1 cellular context compared by ENCODE assay signal in the genomic region with DNA sequence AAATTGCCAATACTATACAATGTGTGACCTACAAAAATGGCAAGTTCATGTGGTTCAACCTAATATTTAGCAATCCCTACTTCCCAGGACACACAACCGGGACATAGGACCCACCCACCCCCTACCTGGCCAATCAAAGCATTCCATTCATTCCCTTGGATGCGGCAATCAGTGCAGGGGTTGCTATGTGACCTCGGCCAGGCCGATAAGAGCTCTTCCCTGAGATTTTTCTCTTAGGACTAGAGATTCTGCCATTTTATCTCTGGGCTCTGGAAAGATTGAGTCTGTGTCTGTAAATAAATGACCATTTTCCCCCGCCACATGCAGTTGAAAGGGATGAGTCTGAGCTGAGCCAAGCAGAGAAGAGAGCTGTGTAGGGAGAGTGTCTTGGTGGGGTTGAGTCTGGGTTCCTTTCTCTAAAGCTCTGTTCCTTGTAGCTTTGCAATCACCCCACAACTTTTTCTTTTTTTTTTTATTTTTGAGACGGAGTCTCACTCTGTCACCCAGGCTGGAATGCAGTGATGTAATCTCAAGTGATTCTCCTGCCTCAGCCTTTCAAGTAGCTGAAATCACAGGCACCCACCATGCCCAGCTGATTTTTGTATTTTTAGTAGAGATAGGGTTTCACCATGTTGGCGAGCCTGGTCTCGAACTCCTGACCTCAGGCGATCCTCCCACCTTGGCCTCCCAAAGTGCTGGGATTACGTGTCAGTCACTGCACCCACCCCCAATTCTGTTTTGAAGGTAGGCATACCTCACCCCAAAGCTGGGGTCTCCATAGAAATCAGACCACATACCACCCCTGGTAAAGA.
TF ChIP-seq lines count a peak whose summit lies in the region.

No MANE protein-coding gene starts in this region.

TF ChIP-seq in GM23338, 12 proteins besides CTCF, POLR2A, EP300 and RAD21 (continued from another document):
- TF ChIP-seq, protein P1, sequence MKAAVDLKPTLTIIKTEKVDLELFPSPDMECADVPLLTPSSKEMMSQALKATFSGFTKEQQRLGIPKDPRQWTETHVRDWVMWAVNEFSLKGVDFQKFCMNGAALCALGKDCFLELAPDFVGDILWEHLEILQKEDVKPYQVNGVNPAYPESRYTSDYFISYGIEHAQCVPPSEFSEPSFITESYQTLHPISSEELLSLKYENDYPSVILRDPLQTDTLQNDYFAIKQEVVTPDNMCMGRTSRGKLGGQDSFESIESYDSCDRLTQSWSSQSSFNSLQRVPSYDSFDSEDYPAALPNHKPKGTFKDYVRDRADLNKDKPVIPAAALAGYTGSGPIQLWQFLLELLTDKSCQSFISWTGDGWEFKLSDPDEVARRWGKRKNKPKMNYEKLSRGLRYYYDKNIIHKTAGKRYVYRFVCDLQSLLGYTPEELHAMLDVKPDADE (IDR thresholded peaks at IDR 0.05), result no peak
- TF ChIP-seq JUNB (IDR thresholded peaks at IDR 0.05; ENCODE audit: unreplicated experiment) (no peak), CREB1 (CRISPR knock-in tag; IDR thresholded peaks at IDR 0.05; ENCODE audit: low read depth) (no peak), ZNF114 (CRISPR knock-in tag; IDR thresholded peaks at IDR 0.05) (no peak)
TF ChIP-seq in GM23338: peak in this region for 0.
